ENCODE assay signal across 1 cellular context in the genomic region with DNA sequence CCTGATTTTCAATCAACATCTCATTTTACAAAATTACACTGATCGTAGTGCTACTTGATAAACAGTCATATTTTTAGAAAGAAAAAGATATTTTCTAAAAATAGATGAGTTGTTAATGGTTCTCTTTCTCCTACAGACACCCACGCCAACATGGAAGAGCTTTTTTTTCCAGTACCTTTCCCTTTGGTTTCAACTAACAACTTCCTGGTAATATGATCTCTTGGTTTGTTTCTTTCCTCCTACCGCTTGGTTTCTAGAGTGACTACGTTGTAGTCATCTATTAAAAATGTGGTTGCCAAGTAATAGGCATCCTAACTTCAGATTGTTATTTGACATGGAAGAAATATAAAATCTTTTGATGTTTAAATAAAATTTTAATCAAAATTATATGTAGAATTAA.
TF ChIP-seq lines count a peak whose summit lies in the region.

No MANE protein-coding gene starts in this region.

TF ChIP-seq in SK-N-SH, 30 proteins besides CTCF, POLR2A, EP300 and RAD21 (continued from another document):
- TF ChIP-seq FOSL2 (IDR thresholded peaks at IDR 0.05; ENCODE audit: borderline replicate concordance, low read depth) (peak; percentile 43; the same call in 1 of the 2 replicates), FOXJ3 (CRISPR knock-in tag; IDR thresholded peaks at IDR 0.05) (no peak)
- TF ChIP-seq, protein P1, sequence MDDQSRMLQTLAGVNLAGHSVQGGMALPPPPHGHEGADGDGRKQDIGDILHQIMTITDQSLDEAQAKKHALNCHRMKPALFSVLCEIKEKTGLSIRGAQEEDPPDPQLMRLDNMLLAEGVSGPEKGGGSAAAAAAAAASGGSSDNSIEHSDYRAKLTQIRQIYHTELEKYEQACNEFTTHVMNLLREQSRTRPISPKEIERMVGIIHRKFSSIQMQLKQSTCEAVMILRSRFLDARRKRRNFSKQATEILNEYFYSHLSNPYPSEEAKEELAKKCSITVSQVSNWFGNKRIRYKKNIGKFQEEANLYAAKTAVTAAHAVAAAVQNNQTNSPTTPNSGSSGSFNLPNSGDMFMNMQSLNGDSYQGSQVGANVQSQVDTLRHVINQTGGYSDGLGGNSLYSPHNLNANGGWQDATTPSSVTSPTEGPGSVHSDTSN (IDR thresholded peaks at IDR 0.05) = 0 out of 2 replicates have a peak, but pooled peaks have one; percentile 8
TF ChIP-seq in SK-N-SH: peak in this region for 5.
